Comparison of ENCODE assay signal across 8 cellular contexts in the genomic region with DNA sequence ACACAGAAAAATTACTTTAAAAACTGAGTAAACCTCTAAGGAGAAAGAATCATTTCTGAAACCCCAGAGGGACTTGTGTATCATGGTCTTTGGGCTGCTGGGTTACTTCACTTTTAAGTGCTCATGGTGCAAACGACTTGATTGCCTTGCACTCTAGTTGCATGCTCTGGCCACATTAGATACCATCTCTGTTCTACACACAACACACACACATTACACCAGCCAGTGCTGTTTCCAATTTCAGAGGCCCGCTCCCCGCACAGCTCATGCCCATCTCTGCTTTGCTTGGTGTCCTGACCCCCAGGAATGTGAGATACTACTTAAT. TPM values are rescaled to one million over a fixed set of nuclear protein-coding genes. Genes with fewer than 3 reads are reported as not detected.
DNase-seq lines count a peak whose midpoint lies in the region; ATAC-seq and TF ChIP-seq lines count a peak whose summit lies in the region.

No MANE protein-coding gene starts in this region.

- no peak for ATAC-seq in CD4-positive, CD25-positive, alpha-beta regulatory T cell (ENCODE audit: low read depth in 2 of 2)
- ATAC-seq in activated T-helper 17 cell treated with anti-CD3 and anti-CD28 coated beads, Interleukin-2, amount 50 U/mL, for 72 hours (replicated peaks) = no peak
- ATAC-seq in stimulated activated naive B cell treated with anti-CD40 and anti-IgM and Interleukin-4, amounts not matched to agents 10 μg/mL and 1 μg/mL and 100 μg/mL, for 72 hours (replicated peaks) = peak in 1 of 2 donors; percentile 4

- H4K20me1 ChIP-seq in MM.1S (ENCODE audit: insufficient read depth, low read length) = 0 out of 2 replicates have a peak, but pooled peaks cover 5% of the 10 kb centered on the region

- peak overlapping the region; percentile 93 to 99 (median 94) for H3K4me3 Mint-ChIP-seq in CD4-positive, CD25-positive, alpha-beta regulatory T cell
- peak overlapping the region; percentile 99 for H3K4me3 Mint-ChIP-seq in activated T-helper 17 cell treated with anti-CD3 and anti-CD28 coated beads, Interleukin-2, amount 50 U/mL, for 72 hours
- peak overlapping the region; percentile 92 to 98 for H3K4me3 Mint-ChIP-seq in stimulated activated naive B cell treated with anti-CD40 and anti-IgM and Interleukin-4, amounts not matched to agents 10 μg/mL and 1 μg/mL and 100 μg/mL, for 72 hours

- peaks cover 0 to 4% (median 0%) of the 10 kb centered on the region in 7 donors for H3K9me3 Mint-ChIP-seq in CD4-positive, CD25-positive, alpha-beta regulatory T cell
- no peaks in the 10 kb centered on the region for H3K9me3 Mint-ChIP-seq in activated T-helper 17 cell treated with anti-CD3 and anti-CD28 coated beads, Interleukin-2, amount 50 U/mL, for 72 hours
- no peaks in the 10 kb centered on the region for H3K9me3 Mint-ChIP-seq in stimulated activated naive B cell treated with anti-CD40 and anti-IgM and Interleukin-4, amounts not matched to agents 10 μg/mL and 1 μg/mL and 100 μg/mL, for 72 hours

- H3F3A ChIP-seq in MM.1S (ENCODE audit: insufficient read depth, low read length) = peaks cover 23% of the 10 kb centered on the region

- no CpG with 5 or more reads among the region's 3 CpGs for WGBS in iPS DF 6.9 (ENCODE audit: insufficient coverage, insufficient read length)

- peak overlapping the region; percentile 33 for H2AFZ ChIP-seq in MM.1S (ENCODE audit: low read length)

- H3K79me2 ChIP-seq in MM.1S (ENCODE audit: low read length) = peaks cover 56% of the 10 kb centered on the region

- peak overlapping the region; percentile 46; the same call in 1 of the 2 replicates for H3K9ac ChIP-seq in MM.1S (ENCODE audit: low read length)

- no peaks in the 10 kb centered on the region for H3K36me3 ChIP-seq in CD4-positive, CD25-positive, alpha-beta regulatory T cell (ENCODE audit: control insufficient read depth, insufficient read depth, low read length)
- no peaks in the 10 kb centered on the region for H3K36me3 ChIP-seq in MM.1S (replicated peaks; ENCODE audit: insufficient read depth, low read length)
- no peaks in the 10 kb centered on the region for H3K36me3 ChIP-seq in iPS DF 6.9 (ENCODE audit: control insufficient read depth, insufficient read depth, low read length)

- H3K4me2 ChIP-seq in MM.1S (ENCODE audit: low read depth, low read length) = peak overlapping the region; percentile 96

- H3K4me3 ChIP-seq in CD4-positive, CD25-positive, alpha-beta regulatory T cell (ENCODE audit: low read depth, low read length) = peak overlapping the region; percentile 87
- peak overlapping the region; percentile 84 for H3K4me3 ChIP-seq in MM.1S (ENCODE audit: low read length)
- H3K4me3 ChIP-seq in iPS DF 6.9 (ENCODE audit: low read length) = peak overlapping the region; percentile 96; the same call in 1 of the 2 replicates

- peak overlapping the region; percentile 86 to 94 (median 94) for H3K27ac Mint-ChIP-seq in CD4-positive, CD25-positive, alpha-beta regulatory T cell
- peak overlapping the region; percentile 13 for H3K27ac Mint-ChIP-seq in activated T-helper 17 cell treated with anti-CD3 and anti-CD28 coated beads, Interleukin-2, amount 50 U/mL, for 72 hours
- H3K27ac Mint-ChIP-seq in stimulated activated naive B cell treated with anti-CD40 and anti-IgM and Interleukin-4, amounts not matched to agents 10 μg/mL and 1 μg/mL and 100 μg/mL, for 72 hours = peak overlapping the region; percentile 89

- peaks cover 9% of the 10 kb centered on the region for H3K27me3 ChIP-seq in CD4-positive, CD25-positive, alpha-beta regulatory T cell (ENCODE audit: control insufficient read depth, insufficient read depth, low read length)
- no peaks in the 10 kb centered on the region for H3K27me3 ChIP-seq in MM.1S (replicated peaks; ENCODE audit: insufficient read depth, low read length)
- H3K27me3 ChIP-seq in iPS DF 6.9 (ENCODE audit: control insufficient read depth, insufficient read depth, low read length) = no peaks in the 10 kb centered on the region

- DNase-seq in CD4-positive, CD25-positive, alpha-beta regulatory T cell = peak in 1 of 3 donors; percentile 23
- DNase-seq in MM.1S (no peak), iPS DF 6.9 (ENCODE audit: low read depth, low spot score) (no peak), NCI-H2171 treated with DMSO at 0.1 percent for 48 hours (lab: John Stamatoyannopoulos, UW) (no peak), HuH-7.5 (ENCODE audit: low spot score) (no peak), kidney glomerular epithelial cell (lab: John Stamatoyannopoulos, UW) (no peak)
- DNase-seq in stimulated activated naive B cell treated with anti-CD40 and anti-IgM and Interleukin-4, amounts not matched to agents 10 μg/mL and 1 μg/mL and 100 μg/mL, for 72 hours = peak; percentile 6

- H3K4me1 ChIP-seq in CD4-positive, CD25-positive, alpha-beta regulatory T cell (ENCODE audit: control insufficient read depth, insufficient read depth, low read length, poor library complexity, severe bottlenecking) = peaks cover 19% of the 10 kb centered on the region
- H3K4me1 ChIP-seq in MM.1S (ENCODE audit: low read length) = peaks cover 9% of the 10 kb centered on the region; the same call in 1 of the 2 replicates
- H3K4me1 ChIP-seq in iPS DF 6.9 (ENCODE audit: control insufficient read depth, insufficient read depth, low read length) = no peaks in the 10 kb centered on the region

- no peak for TF ChIP-seq CTCF in MM.1S (IDR thresholded peaks at IDR 0.05; ENCODE audit: low read length)

- peaks cover 13% of the 10 kb centered on the region for H3K27me3 Mint-ChIP-seq in CD4-positive, CD25-positive, alpha-beta regulatory T cell
- peaks cover 5% of the 10 kb centered on the region for H3K27me3 Mint-ChIP-seq in activated T-helper 17 cell treated with anti-CD3 and anti-CD28 coated beads, Interleukin-2, amount 50 U/mL, for 72 hours
- H3K27me3 Mint-ChIP-seq in stimulated activated naive B cell treated with anti-CD40 and anti-IgM and Interleukin-4, amounts not matched to agents 10 μg/mL and 1 μg/mL and 100 μg/mL, for 72 hours = no peaks in the 10 kb centered on the region

- no peaks in the 10 kb centered on the region for H3K9me2 ChIP-seq in MM.1S (replicated peaks; ENCODE audit: insufficient read depth, low read length)

- H3K36me3 Mint-ChIP-seq in CD4-positive, CD25-positive, alpha-beta regulatory T cell = no peaks in the 10 kb centered on the region
- no peaks in the 10 kb centered on the region for H3K36me3 Mint-ChIP-seq in activated T-helper 17 cell treated with anti-CD3 and anti-CD28 coated beads, Interleukin-2, amount 50 U/mL, for 72 hours (ENCODE audit: low read depth)
- H3K36me3 Mint-ChIP-seq in stimulated activated naive B cell treated with anti-CD40 and anti-IgM and Interleukin-4, amounts not matched to agents 10 μg/mL and 1 μg/mL and 100 μg/mL, for 72 hours = peaks cover 0 to 9% of the 10 kb centered on the region in 2 donors

- H3K27ac ChIP-seq in CD4-positive, CD25-positive, alpha-beta regulatory T cell (ENCODE audit: insufficient read depth, low read length, poor library complexity, severe bottlenecking) = peak overlapping the region; percentile 83
- H3K27ac ChIP-seq in MM.1S (ENCODE audit: low read length) = no peak overlapping the region
- H3K27ac ChIP-seq in iPS DF 6.9 (ENCODE audit: low read length) = no peak overlapping the region

- H3K4me1 Mint-ChIP-seq in CD4-positive, CD25-positive, alpha-beta regulatory T cell = peaks cover 27 to 58% (median 44%) of the 10 kb centered on the region in 4 donors
- H3K4me1 Mint-ChIP-seq in activated T-helper 17 cell treated with anti-CD3 and anti-CD28 coated beads, Interleukin-2, amount 50 U/mL, for 72 hours = peaks cover 16% of the 10 kb centered on the region
- peaks cover 24 to 51% of the 10 kb centered on the region in 2 donors for H3K4me1 Mint-ChIP-seq in stimulated activated naive B cell treated with anti-CD40 and anti-IgM and Interleukin-4, amounts not matched to agents 10 μg/mL and 1 μg/mL and 100 μg/mL, for 72 hours

- no peaks in the 10 kb centered on the region for H3K9me3 ChIP-seq in CD4-positive, CD25-positive, alpha-beta regulatory T cell (ENCODE audit: control insufficient read depth in 2 of 2, low read length in 2 of 2)
- H3K9me3 ChIP-seq in MM.1S (replicated peaks; ENCODE audit: insufficient read depth, low read length) (no peaks in the 10 kb centered on the region), iPS DF 6.9 (ENCODE audit: control insufficient read depth, insufficient read depth, low read length) (no peaks in the 10 kb centered on the region)

RNA-seq across cellular contexts. Expression of a gene that starts 2.1 kb away (rescaled TPM):
- 31.1 TPM for total RNA-seq in CD4-positive, CD25-positive, alpha-beta regulatory T cell
- 10 to 100 TPM in 1 of 4 donors, 1 to 10 TPM in 3; 5.2 to 15.5 (median 6.4) TPM for polyA plus RNA-seq in CD4-positive, CD25-positive, alpha-beta regulatory T cell
- total RNA-seq in activated T-helper 17 cell treated with anti-CD3 and anti-CD28 coated beads, Interleukin-2, amount 50 U/mL, for 72 hours = 10 to 100 TPM; 14.6 to 20.5 TPM

Comparison
In these comparisons a context has a peak if more than half of its experiments do, and no peak if none do; other contexts are left out.
1. H3K27ac Mint-ChIP-seq: peak in every context shown above with its lines; median percentile 94 in CD4-positive, CD25-positive, alpha-beta regulatory T cell; 89 in stimulated activated naive B cell treated with anti-CD40 and anti-IgM and Interleukin-4, amounts not matched to agents 10 μg/mL and 1 μg/mL and 100 μg/mL, for 72 hours; 13 in activated T-helper 17 cell treated with anti-CD3 and anti-CD28 coated beads, Interleukin-2, amount 50 U/mL, for 72 hours.